In the genomic region with DNA sequence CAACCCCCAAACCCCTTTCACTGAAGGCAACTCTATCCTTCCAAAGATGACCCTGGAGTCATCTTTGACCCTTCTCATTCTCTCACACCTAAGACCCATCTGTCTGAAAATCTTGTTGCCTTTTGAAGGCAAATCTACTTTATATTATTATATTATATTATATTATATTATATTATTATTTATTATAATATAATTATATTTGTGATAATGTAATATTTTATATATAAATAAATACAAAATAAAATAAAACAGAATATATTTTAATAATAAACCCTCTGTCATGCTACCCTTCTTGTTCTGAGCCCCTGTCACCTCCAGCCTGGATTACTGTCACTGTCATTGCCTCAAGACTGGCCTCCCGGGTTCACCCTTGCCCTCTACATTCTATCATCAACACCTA, we compare ENCODE assay signal across 9 cellular contexts. TPM values are rescaled to one million over a fixed set of nuclear protein-coding genes. Genes with fewer than 3 reads are reported as not detected.
"Had no signal": no experiment of that assay in that cellular context is flagged by ENCODE, and none has a peak within 500 bp of the region (broad histone marks: within the 10 kb centered on the region; RNA-seq: fewer than 3 reads in every experiment).

No MANE protein-coding gene starts in this region.

- DNase-seq: IMR-90, KBM-7 had no signal

- H3K4me3 Mint-ChIP-seq: IgD-negative memory B cell had no signal

- H3K27ac Mint-ChIP-seq: IgD-negative memory B cell had no signal

- H3K4me3 ChIP-seq: K562 had no signal

- ATAC-seq: HepG2, K562 had no signal

- H3K9me3 Mint-ChIP-seq: IgD-negative memory B cell had no signal

- FAIRE-seq: HepG2, HTR-8/SVneo, K562 had no signal

- H3K36me3 Mint-ChIP-seq: IgD-negative memory B cell had no signal

- H3K27ac ChIP-seq: HL-60 had no signal

RNA-seq across cellular contexts. Expression of gene PROK2, which starts 5.0 kb away (rescaled TPM):
- total RNA-seq: HepG2, HT-29, HT1080, IMR-90, K562 had no signal

RNA-seq across cellular contexts. Expression of gene GPR27, which starts 36.3 kb away (rescaled TPM):
- total RNA-seq: HepG2, HT-29, HT1080, IMR-90, K562 had no signal
